In genomic region chr10:98425511-98426352, GRCh38 we compare ENCODE assay signal across 8 cellular contexts. TPM values are rescaled to one million over a fixed set of nuclear protein-coding genes. Genes with fewer than 3 reads are reported as not detected.
DNase-seq lines count a peak whose midpoint lies in the region; ATAC-seq, FAIRE-seq and TF ChIP-seq lines count a peak whose summit lies in the region.

No MANE protein-coding gene starts in this region.

- peaks cover 3% of the 10 kb centered on the region for H3K9me3 ChIP-seq in endodermal cell (ENCODE audit: control insufficient read depth, low read length)

- H3K27ac Mint-ChIP-seq in endodermal cell: no peak overlapping the region
- H3K27ac Mint-ChIP-seq in natural killer cell treated with Interleukin-12 subunit alpha and Interleukin-12 subunit beta and Interleukin-15 and Interleukin-18, amount 100 ng/mL, for 72 hours: no peak overlapping the region

- DNase-seq in D721Med (ENCODE audit: insufficient read length, low spot score) (peak; percentile 51), LHCN-M2 (ENCODE audit: low read depth) (peak; percentile 29), endodermal cell (peak; percentile 91), cerebellum (ENCODE audit: low spot score) (no peak), NCI-H2196 treated with DMSO at 0.1 percent for 48 hours (lab: John Stamatoyannopoulos, UW; ENCODE audit: unreplicated experiment) (no peak)
- DNase-seq in natural killer cell treated with Interleukin-12 subunit alpha and Interleukin-12 subunit beta and Interleukin-15 and Interleukin-18, amount 100 ng/mL, for 72 hours (ENCODE audit: low spot score): no peak

- no peak for FAIRE-seq in D721Med (lab: Jason Lieb, UNC)

- H3K4me1 ChIP-seq in endodermal cell (ENCODE audit: control insufficient read depth, insufficient read depth, low read length): no peaks in the 10 kb centered on the region

- WGBS in endodermal cell (ENCODE audit: insufficient coverage in 1 of 2, insufficient read length in 1 of 2), 2 experiments: 84 to 94% methylated on average over 10 to 21 of the region's 21 CpGs

- TF ChIP-seq CTCF in D721Med (IDR thresholded peaks at IDR 0.05; ENCODE audit: insufficient read depth, missing control alignments) (peak; percentile 72), WI38 (IDR thresholded peaks at IDR 0.05; ENCODE audit: low read depth, low read length) (peak; percentile 88), endodermal cell (conservative IDR thresholded peaks at IDR 0.05) (peak; percentile 89)

- H3K36me3 Mint-ChIP-seq in endodermal cell (ENCODE audit: low read depth): peaks cover 16% of the 10 kb centered on the region
- H3K36me3 Mint-ChIP-seq in natural killer cell treated with Interleukin-12 subunit alpha and Interleukin-12 subunit beta and Interleukin-15 and Interleukin-18, amount 100 ng/mL, for 72 hours: peaks cover 9% of the 10 kb centered on the region

- H3K4me3 ChIP-seq in WI38 (ENCODE audit: low read depth, low read length) (no peak overlapping the region), endodermal cell (ENCODE audit: low read length) (no peak overlapping the region)

- H3K27ac ChIP-seq in endodermal cell (ENCODE audit: low read depth, low read length): no peak overlapping the region

- no peaks in the 10 kb centered on the region for H3K27me3 ChIP-seq in endodermal cell (ENCODE audit: control insufficient read depth, insufficient read depth, low read length, poor library complexity, severe bottlenecking)

- no peaks in the 10 kb centered on the region for H3K27me3 Mint-ChIP-seq in endodermal cell (ENCODE audit: insufficient read depth)
- H3K27me3 Mint-ChIP-seq in natural killer cell treated with Interleukin-12 subunit alpha and Interleukin-12 subunit beta and Interleukin-15 and Interleukin-18, amount 100 ng/mL, for 72 hours: no peaks in the 10 kb centered on the region

- no peak overlapping the region for H3K9ac ChIP-seq in endodermal cell (ENCODE audit: extremely low read depth, low read length, poor library complexity, severe bottlenecking)

- peak; percentile 59 for ATAC-seq in GM19467 (IDR thresholded peaks at IDR 0.05; ENCODE audit: unreplicated experiment)
- peak; percentile 52 to 57 for ATAC-seq in natural killer cell treated with Interleukin-12 subunit alpha and Interleukin-12 subunit beta and Interleukin-15 and Interleukin-18, amount 100 ng/mL, for 72 hours

- no peak overlapping the region for H3K4me3 Mint-ChIP-seq in endodermal cell
- no peak overlapping the region for H3K4me3 Mint-ChIP-seq in natural killer cell treated with Interleukin-12 subunit alpha and Interleukin-12 subunit beta and Interleukin-15 and Interleukin-18, amount 100 ng/mL, for 72 hours

- no peaks in the 10 kb centered on the region for H3K4me1 Mint-ChIP-seq in endodermal cell
- no peaks in the 10 kb centered on the region for H3K4me1 Mint-ChIP-seq in natural killer cell treated with Interleukin-12 subunit alpha and Interleukin-12 subunit beta and Interleukin-15 and Interleukin-18, amount 100 ng/mL, for 72 hours (ENCODE audit: low read depth in 2 of 2)

- H3K9me3 Mint-ChIP-seq in endodermal cell: peaks cover under 1% of the 10 kb centered on the region
- H3K9me3 Mint-ChIP-seq in natural killer cell treated with Interleukin-12 subunit alpha and Interleukin-12 subunit beta and Interleukin-15 and Interleukin-18, amount 100 ng/mL, for 72 hours: no peaks in the 10 kb centered on the region

- peaks cover 15% of the 10 kb centered on the region for H3K36me3 ChIP-seq in endodermal cell (ENCODE audit: control insufficient read depth, insufficient read depth, low read length)

RNA-seq across cellular contexts. Expression of gene PYROXD2, which starts 10.8 kb away (rescaled TPM):
- total RNA-seq in LHCN-M2 (2014; rRNA removed): 9.3 and 11.4 TPM in 2 replicates
- polyA plus RNA-seq in LHCN-M2 (2012): 12.1 TPM
- 1 to 10 TPM; 9.2 to 9.5 TPM for total RNA-seq in endodermal cell
- 13.3 TPM for polyA plus RNA-seq in endodermal cell (2013, experiment 1 of 2)
- 13.5 TPM for polyA plus RNA-seq in endodermal cell (2013, experiment 2 of 2)
- 1 to 10 TPM; 6.1 to 7.2 TPM for total RNA-seq in natural killer cell treated with Interleukin-12 subunit alpha and Interleukin-12 subunit beta and Interleukin-15 and Interleukin-18, amount 100 ng/mL, for 72 hours
- total RNA-seq in cerebellum: 5.3 TPM

RNA-seq across cellular contexts. Expression of gene HPS1, which starts 21.0 kb away (rescaled TPM):
- total RNA-seq in LHCN-M2 (2014; rRNA removed): 37.6 and 46.0 TPM in 2 replicates
- 55.9 TPM for polyA plus RNA-seq in LHCN-M2 (2012)
- 10 to 100 TPM; 39.6 to 43.3 TPM for total RNA-seq in endodermal cell
- 38.1 TPM for polyA plus RNA-seq in endodermal cell (2013, experiment 1 of 2)
- polyA plus RNA-seq in endodermal cell (2013, experiment 2 of 2): 31.8 TPM
- 100 to 1,000 TPM in 1 of 2 donors, 10 to 100 TPM in 1; 78.8 to 124 TPM for total RNA-seq in natural killer cell treated with Interleukin-12 subunit alpha and Interleukin-12 subunit beta and Interleukin-15 and Interleukin-18, amount 100 ng/mL, for 72 hours
- total RNA-seq in cerebellum: 12.6 TPM

Comparison
In these comparisons a context has a peak if more than half of its experiments do, and no peak if none do; other contexts are left out.
1. DNase-seq: peak in D721Med (single experiment), LHCN-M2 (single experiment) and endodermal cell (single experiment); none in natural killer cell treated with Interleukin-12 subunit alpha and Interleukin-12 subunit beta and Interleukin-15 and Interleukin-18, amount 100 ng/mL, for 72 hours (single experiment), cerebellum (single experiment) and NCI-H2196 treated with DMSO at 0.1 percent for 48 hours (single experiment).
2. Peak in every context shown above with its lines, with median percentiles within 50 percentile points of each other: CTCF ChIP-seq.